ENCODE assay signal across 8 cellular contexts in genomic region chr5:84381501-84382362, GRCh38. TPM values are rescaled to one million over a fixed set of nuclear protein-coding genes. Genes with fewer than 3 reads are reported as not detected.
A peak's percentile ranks its signal among the peaks of the same experiment; 100 is the strongest.
DNase-seq lines count a peak whose midpoint lies in the region; ATAC-seq and TF ChIP-seq lines count a peak whose summit lies in the region.

No MANE protein-coding gene starts in this region.

- intact Hi-C loops in HCT116 (cut with micrococcal nuclease) (no loop called here), gastrocnemius medialis (cut with DNase I; ENCODE audit: low total_unique reads) (no loop called here)
- intact Hi-C loops in activated CD4-positive, alpha-beta T cell treated with anti-CD3 and anti-CD28 coated beads for 36 hours (cut with DNase I, micrococcal nuclease) = loop anchor here in 1 of 2 experiments (10.0 kb wide), 1 partner anchor 657 kb away; the partner anchor contains the start of gene HAPLN1

- POLR2A ChIA-PET in HCT116 (lab: Charles Lee) (no interaction called here), T-cell (lab: Charles Lee) (no interaction called here)
- POLR2A ChIA-PET in activated CD4-positive, alpha-beta T cell treated with anti-CD3 and anti-CD28 coated beads for 36 hours (lab: Charles Lee) = no interaction called here

- no peaks in the 10 kb centered on the region for H3K9me3 Mint-ChIP-seq in activated CD4-positive, alpha-beta T cell treated with anti-CD3 and anti-CD28 coated beads for 36 hours (ENCODE audit: low read depth)
- H3K9me3 Mint-ChIP-seq in T-cell = no peaks in the 10 kb centered on the region

- no peaks in the 10 kb centered on the region for H3K36me3 ChIP-seq in HCT116 (ENCODE audit: control insufficient read depth in 1 of 2, insufficient read depth in 2 of 2, low read length in 2 of 2)
- H3K36me3 ChIP-seq in SJSA1 = peaks cover 17% of the 10 kb centered on the region
- no peaks in the 10 kb centered on the region for H3K36me3 ChIP-seq in gastrocnemius medialis

- DNase-seq in HCT116 (ENCODE audit: low read depth, low spot score) = no peak
- DNase-seq in SJSA1 (ENCODE audit: low read depth in 1 of 2, low spot score in 2 of 2) = no peak
- DNase-seq in glomerular visceral epithelial cell (ENCODE audit: extremely low spot score) = peak; percentile 55
- no peak for DNase-seq in gastrocnemius medialis
- DNase-seq in activated T-cell treated with anti-CD3 and anti-CD28 coated beads, Interleukin-2, amount 50 U/mL, for 48 hours = no peak
- no peak for DNase-seq in activated CD4-positive, alpha-beta T cell treated with anti-CD3 and anti-CD28 coated beads for 36 hours
- DNase-seq in T-cell = no peak
- no peak for DNase-seq in HCEC 1CT

- CTCF ChIA-PET in HCT116 (lab: Charles Lee) = no interaction called here
- CTCF ChIA-PET in activated CD4-positive, alpha-beta T cell treated with anti-CD3 and anti-CD28 coated beads for 36 hours (lab: Charles Lee) = no interaction called here
- CTCF ChIA-PET in T-cell (lab: Charles Lee) = no interaction called here

- H3K4me3 ChIP-seq in HCT116 (replicated peaks in 1 of 2; ENCODE audit: low read depth in 1 of 2, low read length in 2 of 2) = no peak overlapping the region
- peak overlapping the region; percentile 87 for H3K4me3 ChIP-seq in SJSA1
- peak overlapping the region; percentile 28 to 43 (median 37) for H3K4me3 ChIP-seq in gastrocnemius medialis

- TF ChIP-seq CTCF in HCT116 (IDR thresholded peaks at IDR 0.05 in 2 of 3, conservative IDR thresholded peaks at IDR 0.05 in 1 of 3; ENCODE audit: borderline replicate concordance in 1 of 3, insufficient read depth in 1 of 3, low read depth in 2 of 3, low read length in 2 of 3) (no peak), gastrocnemius medialis (IDR thresholded peaks at IDR 0.05 in 4 of 5, conservative IDR thresholded peaks at IDR 0.05 in 1 of 5) (no peak)

- peak overlapping the region; percentile 32 for H2AFZ ChIP-seq in HCT116 (ENCODE audit: low read depth, low read length, poor library complexity, severe bottlenecking)

- no peak for TF ChIP-seq RAD21 in HCT116 (IDR thresholded peaks at IDR 0.05; ENCODE audit: low read depth)

- no peak overlapping the region for H3K4me2 ChIP-seq in HCT116 (ENCODE audit: low read length)

- peaks cover 33% of the 10 kb centered on the region for H3K27me3 Mint-ChIP-seq in activated CD4-positive, alpha-beta T cell treated with anti-CD3 and anti-CD28 coated beads for 36 hours
- H3K27me3 Mint-ChIP-seq in T-cell = peaks cover 41 to 42% of the 10 kb centered on the region in 2 donors

- ATAC-seq in HCT116 (no peak), gastrocnemius medialis (no peak), T-cell (replicated peaks in 1 of 4) (no peak)
- no peak for ATAC-seq in activated CD4-positive, alpha-beta T cell treated with anti-CD3 and anti-CD28 coated beads for 36 hours

- no peak for TF ChIP-seq POLR2A in HCT116 (IDR thresholded peaks at IDR 0.05; ENCODE audit: borderline replicate concordance, extremely low read depth, insufficient read depth, insufficient read length)
- TF ChIP-seq POLR2A in gastrocnemius medialis (IDR thresholded peaks at IDR 0.05) = no peak

- RAD21 ChIA-PET in HCT116 (lab: Charles Lee; ENCODE audit: low non-redundant PET in 1 of 2, low total read pairs in 2 of 2, uncharacterized antibody in 2 of 2, unreplicated experiment in 2 of 2) = no interaction called here

- H3K4me3 Mint-ChIP-seq in activated CD4-positive, alpha-beta T cell treated with anti-CD3 and anti-CD28 coated beads for 36 hours = no peak overlapping the region
- no peak overlapping the region for H3K4me3 Mint-ChIP-seq in T-cell

- H3K4me1 ChIP-seq in HCT116 (ENCODE audit: control insufficient read depth in 1 of 2, insufficient read depth in 2 of 2, low read length in 2 of 2) = no peaks in the 10 kb centered on the region
- peaks cover 31% of the 10 kb centered on the region for H3K4me1 ChIP-seq in SJSA1 (replicated peaks)
- H3K4me1 ChIP-seq in gastrocnemius medialis = peaks cover 0 to 11% of the 10 kb centered on the region in 2 donors

- H3K27me3 ChIP-seq in HCT116 (ENCODE audit: insufficient read depth, low read length) (no peaks in the 10 kb centered on the region), SJSA1 (replicated peaks) (no peaks in the 10 kb centered on the region), gastrocnemius medialis (peaks cover 33 to 51% (median 35%) of the 10 kb centered on the region in 3 donors)

- H3K9me2 ChIP-seq in HCT116 (ENCODE audit: insufficient read depth) = no peaks in the 10 kb centered on the region

- BruUV-seq in HCT116 (replicated peaks; lab: Mats Ljungman, UMichigan) = no TSS peak

- H3K27ac ChIP-seq in HCT116 (ENCODE audit: low read depth, low read length) (no peak overlapping the region), SJSA1 (peak overlapping the region; percentile 88), gastrocnemius medialis (no peak overlapping the region)

- in situ Hi-C loops in gastrocnemius medialis (cut with MboI; ENCODE audit: low sequenced_read_pairs in 4 of 4) = no loop called here

- no peaks in the 10 kb centered on the region for H4K20me1 ChIP-seq in HCT116 (ENCODE audit: insufficient read depth)

- H3K36me3 Mint-ChIP-seq in activated CD4-positive, alpha-beta T cell treated with anti-CD3 and anti-CD28 coated beads for 36 hours (ENCODE audit: low read depth) = no peaks in the 10 kb centered on the region
- no peaks in the 10 kb centered on the region for H3K36me3 Mint-ChIP-seq in T-cell

- H3K9ac ChIP-seq in HCT116 (ENCODE audit: low read length) = no peak overlapping the region

- no peaks in the 10 kb centered on the region for H3K79me2 ChIP-seq in HCT116 (ENCODE audit: insufficient read depth, low read length)

- peaks cover 6% of the 10 kb centered on the region for H3K4me1 Mint-ChIP-seq in activated CD4-positive, alpha-beta T cell treated with anti-CD3 and anti-CD28 coated beads for 36 hours
- peaks cover 0 to 4% (median 0%) of the 10 kb centered on the region in 3 donors for H3K4me1 Mint-ChIP-seq in T-cell

- H3K9me3 ChIP-seq in HCT116 (ENCODE audit: control insufficient read depth in 1 of 2, insufficient read depth in 1 of 2, low read depth in 1 of 2, low read length in 2 of 2) (no peaks in the 10 kb centered on the region), SJSA1 (replicated peaks) (no peaks in the 10 kb centered on the region), gastrocnemius medialis (no peaks in the 10 kb centered on the region)

- no peak overlapping the region for H3K27ac Mint-ChIP-seq in activated CD4-positive, alpha-beta T cell treated with anti-CD3 and anti-CD28 coated beads for 36 hours
- no peak overlapping the region for H3K27ac Mint-ChIP-seq in T-cell

TF ChIP-seq in HCT116, 20 proteins besides CTCF, POLR2A, EP300 and RAD21 (continues in another document):
- TF ChIP-seq YY1 (IDR thresholded peaks at IDR 0.05; ENCODE audit: extremely low read depth, insufficient replicate concordance, low read depth, low read length) (no peak), SIN3A (IDR thresholded peaks at IDR 0.05; ENCODE audit: low read depth) (no peak), EZH2 (IDR thresholded peaks at IDR 0.05) (no peak), MAX (IDR thresholded peaks at IDR 0.05) (no peak), FOSL1 (IDR thresholded peaks at IDR 0.05; ENCODE audit: low read depth) (no peak), ZNF274 (IDR thresholded peaks at IDR 0.05; ENCODE audit: low read depth, low read length) (no peak)
- TF ChIP-seq, protein P1, sequence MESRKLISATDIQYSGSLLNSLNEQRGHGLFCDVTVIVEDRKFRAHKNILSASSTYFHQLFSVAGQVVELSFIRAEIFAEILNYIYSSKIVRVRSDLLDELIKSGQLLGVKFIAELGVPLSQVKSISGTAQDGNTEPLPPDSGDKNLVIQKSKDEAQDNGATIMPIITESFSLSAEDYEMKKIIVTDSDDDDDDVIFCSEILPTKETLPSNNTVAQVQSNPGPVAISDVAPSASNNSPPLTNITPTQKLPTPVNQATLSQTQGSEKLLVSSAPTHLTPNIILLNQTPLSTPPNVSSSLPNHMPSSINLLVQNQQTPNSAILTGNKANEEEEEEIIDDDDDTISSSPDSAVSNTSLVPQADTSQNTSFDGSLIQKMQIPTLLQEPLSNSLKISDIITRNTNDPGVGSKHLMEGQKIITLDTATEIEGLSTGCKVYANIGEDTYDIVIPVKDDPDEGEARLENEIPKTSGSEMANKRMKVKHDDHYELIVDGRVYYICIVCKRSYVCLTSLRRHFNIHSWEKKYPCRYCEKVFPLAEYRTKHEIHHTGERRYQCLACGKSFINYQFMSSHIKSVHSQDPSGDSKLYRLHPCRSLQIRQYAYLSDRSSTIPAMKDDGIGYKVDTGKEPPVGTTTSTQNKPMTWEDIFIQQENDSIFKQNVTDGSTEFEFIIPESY (IDR thresholded peaks at IDR 0.05; ENCODE audit: extremely low read depth, insufficient replicate concordance, low read length) = no peak

RNA-seq across cellular contexts. Expression of gene EDIL3, which starts 2.9 kb away (rescaled TPM):
- 0.32 TPM for total RNA-seq in HCT116 (2021; ENCODE audit: unreplicated experiment)
- 0.01 TPM in 1 of 2 replicates, not detected in the other for polyA plus RNA-seq in HCT116 (2012)
- total RNA-seq in SJSA1 (2014; rRNA removed; shearing (Covaris generic)) = 290 and 465 TPM in 2 replicates
- 1 to 10 TPM in 2 of 4 donors, under 1 TPM in 2; 0.20 to 1.5 (median 0.75) TPM for total RNA-seq in gastrocnemius medialis
- total RNA-seq in activated CD4-positive, alpha-beta T cell treated with anti-CD3 and anti-CD28 coated beads for 36 hours = not detected
- under 1 TPM in 3 of 5 donors, not detected in 2; 0.07 to 0.18 (median 0.16) TPM for total RNA-seq in T-cell

Comparison
In these comparisons a context has a peak if more than half of its experiments do, and no peak if none do; other contexts are left out.
1. H3K4me3 ChIP-seq: peak in SJSA1 (single experiment) and gastrocnemius medialis (4 of 4); none in HCT116 (0 of 2).
2. RNA of gene EDIL3, which starts 2.9 kb away (total RNA-seq): 290 to 465 TPM in SJSA1; 0.20 to 1.5 TPM in gastrocnemius medialis, 0.32 TPM in HCT116 (single experiment), not detected in activated CD4-positive, alpha-beta T cell treated with anti-CD3 and anti-CD28 coated beads for 36 hours and 0.07 to 0.18 TPM in T-cell; every median in the first group is over 100 times any median in the second.